ENCODE assay signal across 1 cellular context in the genomic region with DNA sequence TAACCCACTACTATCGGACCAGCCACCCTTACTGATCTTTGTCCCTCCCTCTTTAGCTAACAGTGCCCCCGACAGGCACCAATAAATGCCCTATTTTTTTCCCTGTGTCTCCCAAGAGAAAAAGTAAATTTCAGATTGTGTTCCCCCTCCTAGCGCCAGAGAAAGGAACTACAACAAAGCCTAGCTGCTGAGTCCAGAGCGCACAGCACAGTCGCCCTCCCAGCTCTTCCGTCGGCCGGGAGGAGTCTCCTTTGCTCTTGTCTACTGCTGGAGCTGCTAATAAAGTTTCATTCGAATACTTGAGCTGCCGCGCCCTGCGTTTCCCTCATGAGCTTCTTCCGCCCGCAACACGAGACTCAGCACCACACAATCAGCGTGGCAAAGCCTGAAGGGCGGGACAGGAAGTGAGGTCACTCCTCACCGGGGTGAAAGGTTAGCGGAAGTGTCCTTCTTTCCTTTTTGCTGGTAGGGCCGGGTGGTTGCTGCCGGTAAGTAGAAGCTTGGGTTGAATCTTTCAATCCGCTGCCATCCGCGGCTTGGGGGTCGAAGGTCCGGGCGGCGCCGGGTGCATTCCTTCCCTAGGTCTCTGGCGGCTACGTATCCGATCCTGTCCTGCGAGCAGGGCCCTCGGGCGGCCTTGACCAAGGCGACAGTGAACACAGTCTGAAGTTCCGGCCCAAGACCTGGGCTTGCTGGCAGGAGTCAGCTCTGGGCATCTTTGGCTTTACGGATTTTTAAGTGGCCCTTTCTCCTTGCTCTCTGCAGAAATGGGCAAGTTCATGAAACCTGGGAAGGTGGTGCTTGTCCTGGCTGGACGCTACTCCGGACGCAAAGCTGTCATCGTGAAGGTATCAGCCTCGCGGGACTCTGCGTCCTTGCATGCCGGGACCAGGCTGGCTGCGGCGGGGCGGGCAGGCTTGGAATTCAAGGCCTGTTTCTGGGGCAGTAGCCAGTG.
TF ChIP-seq lines count a peak whose summit lies in the region.

A gene (plus strand): TSS at position 436 of the 955 bp plus-strand sequence. CDS start 332 bp downstream, at position 768.

TF ChIP-seq in HepG2, 621 proteins besides CTCF, POLR2A, EP300 and RAD21 (continued from another document and continues in another):
- TF ChIP-seq, protein P1, sequence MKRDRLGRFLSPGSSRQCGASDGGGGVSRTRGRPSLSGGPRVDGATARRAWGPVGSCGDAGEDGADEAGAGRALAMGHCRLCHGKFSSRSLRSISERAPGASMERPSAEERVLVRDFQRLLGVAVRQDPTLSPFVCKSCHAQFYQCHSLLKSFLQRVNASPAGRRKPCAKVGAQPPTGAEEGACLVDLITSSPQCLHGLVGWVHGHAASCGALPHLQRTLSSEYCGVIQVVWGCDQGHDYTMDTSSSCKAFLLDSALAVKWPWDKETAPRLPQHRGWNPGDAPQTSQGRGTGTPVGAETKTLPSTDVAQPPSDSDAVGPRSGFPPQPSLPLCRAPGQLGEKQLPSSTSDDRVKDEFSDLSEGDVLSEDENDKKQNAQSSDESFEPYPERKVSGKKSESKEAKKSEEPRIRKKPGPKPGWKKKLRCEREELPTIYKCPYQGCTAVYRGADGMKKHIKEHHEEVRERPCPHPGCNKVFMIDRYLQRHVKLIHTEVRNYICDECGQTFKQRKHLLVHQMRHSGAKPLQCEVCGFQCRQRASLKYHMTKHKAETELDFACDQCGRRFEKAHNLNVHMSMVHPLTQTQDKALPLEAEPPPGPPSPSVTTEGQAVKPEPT (CRISPR knock-in tag; IDR thresholded peaks at IDR 0.05; ENCODE audit: low read depth) = peak; percentile 90; the same call in 1 of the 2 replicates
- TF ChIP-seq MTF2 (CRISPR knock-in tag; IDR thresholded peaks at IDR 0.05; ENCODE audit: borderline replicate concordance) (peak; percentile 72), GTF2F1 (IDR thresholded peaks at IDR 0.05; ENCODE audit: low read length) (0 out of 2 replicates have a peak, but pooled peaks have one; percentile 71), ELF1 (CRISPR knock-in tag; IDR thresholded peaks at IDR 0.05) (peak; percentile 100), ZNF75D (CRISPR knock-in tag; IDR thresholded peaks at IDR 0.05; ENCODE audit: borderline replicate concordance) (no peak), ZNF766 (CRISPR knock-in tag; IDR thresholded peaks at IDR 0.05; ENCODE audit: borderline replicate concordance) (peak; percentile 94), ESRRA (CRISPR knock-in tag; IDR thresholded peaks at IDR 0.05; ENCODE audit: low read depth) (peak; percentile 87; the same call in 1 of the 2 replicates), PAWR (CRISPR knock-in tag; IDR thresholded peaks at IDR 0.05; ENCODE audit: borderline replicate concordance) (no peak), ZMYM4 (CRISPR knock-in tag; IDR thresholded peaks at IDR 0.05) (peak; percentile 97), HDAC6 (IDR thresholded peaks at IDR 0.05; ENCODE audit: low read depth, low read length) (no peak), ZFP37 (CRISPR knock-in tag; IDR thresholded peaks at IDR 0.05; ENCODE audit: borderline replicate concordance) (peak; percentile 54; the same call in 1 of the 2 replicates), BRD4 (CRISPR knock-in tag; IDR thresholded peaks at IDR 0.05) (peak; percentile 43; the same call in 1 of the 2 replicates), HCFC1 (IDR thresholded peaks at IDR 0.05; ENCODE audit: low read depth, low read length) (peak; percentile 83), KMT2A (CRISPR knock-in tag; IDR thresholded peaks at IDR 0.05) (peak; percentile 91), ZIK1 (CRISPR knock-in tag; IDR thresholded peaks at IDR 0.05; ENCODE audit: borderline replicate concordance, low read depth) (peak; percentile 91), SYNCRIP (IDR thresholded peaks at IDR 0.05; ENCODE audit: insufficient read depth, low read depth, low read length) (no peak), ZNF224 (CRISPR knock-in tag; IDR thresholded peaks at IDR 0.05) (peak; percentile 73), PTBP1 (IDR thresholded peaks at IDR 0.05; ENCODE audit: low read depth, low read length, poor library complexity, severe bottlenecking) (peak; percentile 22), POLR2AphosphoS5 (IDR thresholded peaks at IDR 0.05; ENCODE audit: low read depth, low read length) (peak; percentile 97), TBX3 (IDR thresholded peaks at IDR 0.05; ENCODE audit: borderline replicate concordance) (peak; percentile 84), NR2F2 (IDR thresholded peaks at IDR 0.05; ENCODE audit: borderline replicate concordance, low read depth) (peak; percentile 71; the same call in 1 of the 2 replicates), ZNF558 (CRISPR knock-in tag; IDR thresholded peaks at IDR 0.05; ENCODE audit: borderline replicate concordance) (0 out of 2 replicates have a peak, but pooled peaks have one; percentile 74), SRSF4 (IDR thresholded peaks at IDR 0.05; ENCODE audit: low read depth, low read length, poor library complexity, severe bottlenecking) (no peak), SIX1 (CRISPR knock-in tag; IDR thresholded peaks at IDR 0.05; ENCODE audit: borderline replicate concordance) (peak; percentile 93), ZNF180 (CRISPR knock-in tag; IDR thresholded peaks at IDR 0.05; ENCODE audit: borderline replicate concordance, low read depth) (no peak), YEATS4 (CRISPR knock-in tag; IDR thresholded peaks at IDR 0.05; ENCODE audit: borderline replicate concordance) (peak; percentile 98), FIP1L1 (IDR thresholded peaks at IDR 0.05; ENCODE audit: borderline replicate concordance, insufficient read depth, low read depth, low read length) (peak; percentile 91; the same call in 1 of the 2 replicates), KDM4B (CRISPR knock-in tag; IDR thresholded peaks at IDR 0.05) (peak; percentile 94), HHEX (CRISPR knock-in tag; IDR thresholded peaks at IDR 0.05) (peak; percentile 92), JARID2 (CRISPR knock-in tag; IDR thresholded peaks at IDR 0.05; ENCODE audit: insufficient replicate concordance) (no peak), ZSCAN20 (CRISPR knock-in tag; IDR thresholded peaks at IDR 0.05; ENCODE audit: borderline replicate concordance) (peak; percentile 6; the same call in 1 of the 2 replicates)
- TF ChIP-seq, protein P2, sequence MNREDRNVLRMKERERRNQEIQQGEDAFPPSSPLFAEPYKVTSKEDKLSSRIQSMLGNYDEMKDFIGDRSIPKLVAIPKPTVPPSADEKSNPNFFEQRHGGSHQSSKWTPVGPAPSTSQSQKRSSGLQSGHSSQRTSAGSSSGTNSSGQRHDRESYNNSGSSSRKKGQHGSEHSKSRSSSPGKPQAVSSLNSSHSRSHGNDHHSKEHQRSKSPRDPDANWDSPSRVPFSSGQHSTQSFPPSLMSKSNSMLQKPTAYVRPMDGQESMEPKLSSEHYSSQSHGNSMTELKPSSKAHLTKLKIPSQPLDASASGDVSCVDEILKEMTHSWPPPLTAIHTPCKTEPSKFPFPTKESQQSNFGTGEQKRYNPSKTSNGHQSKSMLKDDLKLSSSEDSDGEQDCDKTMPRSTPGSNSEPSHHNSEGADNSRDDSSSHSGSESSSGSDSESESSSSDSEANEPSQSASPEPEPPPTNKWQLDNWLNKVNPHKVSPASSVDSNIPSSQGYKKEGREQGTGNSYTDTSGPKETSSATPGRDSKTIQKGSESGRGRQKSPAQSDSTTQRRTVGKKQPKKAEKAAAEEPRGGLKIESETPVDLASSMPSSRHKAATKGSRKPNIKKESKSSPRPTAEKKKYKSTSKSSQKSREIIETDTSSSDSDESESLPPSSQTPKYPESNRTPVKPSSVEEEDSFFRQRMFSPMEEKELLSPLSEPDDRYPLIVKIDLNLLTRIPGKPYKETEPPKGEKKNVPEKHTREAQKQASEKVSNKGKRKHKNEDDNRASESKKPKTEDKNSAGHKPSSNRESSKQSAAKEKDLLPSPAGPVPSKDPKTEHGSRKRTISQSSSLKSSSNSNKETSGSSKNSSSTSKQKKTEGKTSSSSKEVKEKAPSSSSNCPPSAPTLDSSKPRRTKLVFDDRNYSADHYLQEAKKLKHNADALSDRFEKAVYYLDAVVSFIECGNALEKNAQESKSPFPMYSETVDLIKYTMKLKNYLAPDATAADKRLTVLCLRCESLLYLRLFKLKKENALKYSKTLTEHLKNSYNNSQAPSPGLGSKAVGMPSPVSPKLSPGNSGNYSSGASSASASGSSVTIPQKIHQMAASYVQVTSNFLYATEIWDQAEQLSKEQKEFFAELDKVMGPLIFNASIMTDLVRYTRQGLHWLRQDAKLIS (CRISPR knock-in tag; IDR thresholded peaks at IDR 0.05) = peak; percentile 87
- TF ChIP-seq, protein P3, sequence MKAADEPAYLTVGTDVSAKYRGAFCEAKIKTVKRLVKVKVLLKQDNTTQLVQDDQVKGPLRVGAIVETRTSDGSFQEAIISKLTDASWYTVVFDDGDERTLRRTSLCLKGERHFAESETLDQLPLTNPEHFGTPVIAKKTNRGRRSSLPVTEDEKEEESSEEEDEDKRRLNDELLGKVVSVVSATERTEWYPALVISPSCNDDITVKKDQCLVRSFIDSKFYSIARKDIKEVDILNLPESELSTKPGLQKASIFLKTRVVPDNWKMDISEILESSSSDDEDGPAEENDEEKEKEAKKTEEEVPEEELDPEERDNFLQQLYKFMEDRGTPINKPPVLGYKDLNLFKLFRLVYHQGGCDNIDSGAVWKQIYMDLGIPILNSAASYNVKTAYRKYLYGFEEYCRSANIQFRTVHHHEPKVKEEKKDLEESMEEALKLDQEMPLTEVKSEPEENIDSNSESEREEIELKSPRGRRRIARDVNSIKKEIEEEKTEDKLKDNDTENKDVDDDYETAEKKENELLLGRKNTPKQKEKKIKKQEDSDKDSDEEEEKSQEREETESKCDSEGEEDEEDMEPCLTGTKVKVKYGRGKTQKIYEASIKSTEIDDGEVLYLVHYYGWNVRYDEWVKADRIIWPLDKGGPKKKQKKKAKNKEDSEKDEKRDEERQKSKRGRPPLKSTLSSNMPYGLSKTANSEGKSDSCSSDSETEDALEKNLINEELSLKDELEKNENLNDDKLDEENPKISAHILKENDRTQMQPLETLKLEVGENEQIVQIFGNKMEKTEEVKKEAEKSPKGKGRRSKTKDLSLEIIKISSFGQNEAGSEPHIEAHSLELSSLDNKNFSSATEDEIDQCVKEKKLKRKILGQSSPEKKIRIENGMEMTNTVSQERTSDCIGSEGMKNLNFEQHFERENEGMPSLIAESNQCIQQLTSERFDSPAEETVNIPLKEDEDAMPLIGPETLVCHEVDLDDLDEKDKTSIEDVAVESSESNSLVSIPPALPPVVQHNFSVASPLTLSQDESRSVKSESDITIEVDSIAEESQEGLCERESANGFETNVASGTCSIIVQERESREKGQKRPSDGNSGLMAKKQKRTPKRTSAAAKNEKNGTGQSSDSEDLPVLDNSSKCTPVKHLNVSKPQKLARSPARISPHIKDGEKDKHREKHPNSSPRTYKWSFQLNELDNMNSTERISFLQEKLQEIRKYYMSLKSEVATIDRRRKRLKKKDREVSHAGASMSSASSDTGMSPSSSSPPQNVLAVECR (CRISPR knock-in tag; IDR thresholded peaks at IDR 0.05; ENCODE audit: borderline replicate concordance) = peak; percentile 98
- TF ChIP-seq, protein P4, sequence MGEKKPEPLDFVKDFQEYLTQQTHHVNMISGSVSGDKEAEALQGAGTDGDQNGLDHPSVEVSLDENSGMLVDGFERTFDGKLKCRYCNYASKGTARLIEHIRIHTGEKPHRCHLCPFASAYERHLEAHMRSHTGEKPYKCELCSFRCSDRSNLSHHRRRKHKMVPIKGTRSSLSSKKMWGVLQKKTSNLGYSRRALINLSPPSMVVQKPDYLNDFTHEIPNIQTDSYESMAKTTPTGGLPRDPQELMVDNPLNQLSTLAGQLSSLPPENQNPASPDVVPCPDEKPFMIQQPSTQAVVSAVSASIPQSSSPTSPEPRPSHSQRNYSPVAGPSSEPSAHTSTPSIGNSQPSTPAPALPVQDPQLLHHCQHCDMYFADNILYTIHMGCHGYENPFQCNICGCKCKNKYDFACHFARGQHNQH (CRISPR knock-in tag; IDR thresholded peaks at IDR 0.05) = peak; percentile 100
- TF ChIP-seq, protein P5, sequence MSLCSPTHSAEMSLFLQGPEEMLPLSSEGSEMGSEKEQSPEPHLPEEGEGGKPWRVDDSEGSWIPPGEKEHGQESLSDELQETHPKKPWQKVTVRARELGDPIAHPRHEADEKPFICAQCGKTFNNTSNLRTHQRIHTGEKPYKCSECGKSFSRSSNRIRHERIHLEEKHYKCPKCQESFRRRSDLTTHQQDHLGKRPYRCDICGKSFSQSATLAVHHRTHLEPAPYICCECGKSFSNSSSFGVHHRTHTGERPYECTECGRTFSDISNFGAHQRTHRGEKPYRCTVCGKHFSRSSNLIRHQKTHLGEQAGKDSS (CRISPR knock-in tag; IDR thresholded peaks at IDR 0.05; ENCODE audit: borderline replicate concordance, low read depth) = peak; percentile 99
- TF ChIP-seq, protein P6, sequence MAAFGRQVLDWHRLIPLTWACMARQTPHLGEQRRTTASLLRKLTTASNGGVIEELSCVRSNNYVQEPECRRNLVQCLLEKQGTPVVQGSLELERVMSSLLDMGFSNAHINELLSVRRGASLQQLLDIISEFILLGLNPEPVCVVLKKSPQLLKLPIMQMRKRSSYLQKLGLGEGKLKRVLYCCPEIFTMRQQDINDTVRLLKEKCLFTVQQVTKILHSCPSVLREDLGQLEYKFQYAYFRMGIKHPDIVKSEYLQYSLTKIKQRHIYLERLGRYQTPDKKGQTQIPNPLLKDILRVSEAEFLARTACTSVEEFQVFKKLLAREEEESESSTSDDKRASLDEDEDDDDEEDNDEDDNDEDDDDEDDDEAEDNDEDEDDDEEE (CRISPR knock-in tag; IDR thresholded peaks at IDR 0.05) = peak; percentile 98
- TF ChIP-seq, protein P7, sequence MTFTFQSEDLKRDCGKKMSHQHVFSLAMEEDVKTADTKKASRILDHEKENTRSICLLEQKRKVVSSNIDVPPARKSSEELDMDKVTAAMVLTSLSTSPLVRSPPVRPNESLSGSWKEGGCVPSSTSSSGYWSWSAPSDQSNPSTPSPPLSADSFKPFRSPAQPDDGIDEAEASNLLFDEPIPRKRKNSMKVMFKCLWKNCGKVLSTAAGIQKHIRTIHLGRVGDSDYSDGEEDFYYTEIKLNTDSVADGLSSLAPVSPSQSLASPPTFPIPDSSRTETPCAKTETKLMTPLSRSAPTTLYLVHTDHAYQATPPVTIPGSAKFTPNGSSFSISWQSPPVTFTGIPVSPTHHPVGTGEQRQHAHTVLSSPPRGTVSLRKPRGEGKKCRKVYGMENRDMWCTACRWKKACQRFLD (CRISPR knock-in tag; IDR thresholded peaks at IDR 0.05; ENCODE audit: borderline replicate concordance) = peak; percentile 49; the same call in 1 of the 2 replicates
- TF ChIP-seq, protein P8, sequence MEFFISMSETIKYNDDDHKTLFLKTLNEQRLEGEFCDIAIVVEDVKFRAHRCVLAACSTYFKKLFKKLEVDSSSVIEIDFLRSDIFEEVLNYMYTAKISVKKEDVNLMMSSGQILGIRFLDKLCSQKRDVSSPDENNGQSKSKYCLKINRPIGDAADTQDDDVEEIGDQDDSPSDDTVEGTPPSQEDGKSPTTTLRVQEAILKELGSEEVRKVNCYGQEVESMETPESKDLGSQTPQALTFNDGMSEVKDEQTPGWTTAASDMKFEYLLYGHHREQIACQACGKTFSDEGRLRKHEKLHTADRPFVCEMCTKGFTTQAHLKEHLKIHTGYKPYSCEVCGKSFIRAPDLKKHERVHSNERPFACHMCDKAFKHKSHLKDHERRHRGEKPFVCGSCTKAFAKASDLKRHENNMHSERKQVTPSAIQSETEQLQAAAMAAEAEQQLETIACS (CRISPR knock-in tag; IDR thresholded peaks at IDR 0.05) = no peak
- TF ChIP-seq, protein P9, sequence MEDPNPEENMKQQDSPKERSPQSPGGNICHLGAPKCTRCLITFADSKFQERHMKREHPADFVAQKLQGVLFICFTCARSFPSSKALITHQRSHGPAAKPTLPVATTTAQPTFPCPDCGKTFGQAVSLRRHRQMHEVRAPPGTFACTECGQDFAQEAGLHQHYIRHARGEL (CRISPR knock-in tag; IDR thresholded peaks at IDR 0.05) = no peak
- TF ChIP-seq, protein P10, sequence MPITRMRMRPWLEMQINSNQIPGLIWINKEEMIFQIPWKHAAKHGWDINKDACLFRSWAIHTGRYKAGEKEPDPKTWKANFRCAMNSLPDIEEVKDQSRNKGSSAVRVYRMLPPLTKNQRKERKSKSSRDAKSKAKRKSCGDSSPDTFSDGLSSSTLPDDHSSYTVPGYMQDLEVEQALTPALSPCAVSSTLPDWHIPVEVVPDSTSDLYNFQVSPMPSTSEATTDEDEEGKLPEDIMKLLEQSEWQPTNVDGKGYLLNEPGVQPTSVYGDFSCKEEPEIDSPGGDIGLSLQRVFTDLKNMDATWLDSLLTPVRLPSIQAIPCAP (CRISPR knock-in tag; IDR thresholded peaks at IDR 0.05; ENCODE audit: low read depth) = no peak
